In the genomic region with DNA sequence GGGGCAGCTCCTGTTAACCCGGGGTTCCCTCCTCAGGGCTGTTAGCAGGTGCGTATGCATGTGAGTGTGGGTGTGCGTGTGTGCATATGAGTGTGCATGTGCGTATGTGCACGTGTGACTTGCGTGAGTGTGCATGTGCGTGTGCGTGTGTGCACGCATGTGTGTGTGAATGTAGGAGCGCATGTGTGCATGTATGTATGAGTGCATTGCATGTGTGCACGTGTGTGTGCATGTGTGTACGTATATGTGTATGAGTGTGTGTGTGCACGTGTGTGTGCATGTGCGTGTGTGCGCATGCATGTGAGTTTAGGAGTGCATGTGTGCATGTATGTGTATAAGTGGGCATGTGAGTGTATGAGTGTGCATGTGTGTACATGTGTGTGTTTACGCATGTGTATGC, we compare ENCODE assay signal across 26 cellular contexts. TPM values are rescaled to one million over a fixed set of nuclear protein-coding genes. Genes with fewer than 3 reads are reported as not detected.
A peak's percentile ranks its signal among the peaks of the same experiment; 100 is the strongest.
DNase-seq lines count a peak whose midpoint lies in the region; ATAC-seq and TF ChIP-seq lines count a peak whose summit lies in the region.
"Had no signal": no experiment of that assay in that cellular context is flagged by ENCODE, and none has a peak within 500 bp of the region (broad histone marks: within the 10 kb centered on the region; RNA-seq: fewer than 3 reads in every experiment).

No MANE protein-coding gene starts in this region.

- H3K27me3 Mint-ChIP-seq in activated CD4-positive, alpha-beta T cell treated with anti-CD3 and anti-CD28 coated beads, Interleukin-2, amount 10 ng/mL, durations not matched to agents 7 days and 5 days, result no peaks in the 10 kb centered on the region
- no peaks in the 10 kb centered on the region for H3K27me3 Mint-ChIP-seq in activated CD8-positive, alpha-beta T cell treated with anti-CD3 and anti-CD28 coated beads for 36 hours
- no peaks in the 10 kb centered on the region for H3K27me3 Mint-ChIP-seq in stimulated activated memory B cell treated with anti-CD40 and anti-IgM and Interleukin-4, amounts not matched to agents 10 μg/mL and 1 μg/mL and 100 μg/mL, for 72 hours
- no peaks in the 10 kb centered on the region for H3K27me3 Mint-ChIP-seq in chondrocyte (ENCODE audit: low read depth)

- no peak overlapping the region for H4K8ac ChIP-seq in mesendoderm (ENCODE audit: low read depth, low read length)

- no peak for ATAC-seq in activated CD8-positive, alpha-beta T cell treated with anti-CD3 and anti-CD28 coated beads for 36 hours
- ATAC-seq in stimulated activated memory B cell treated with anti-CD40 and anti-IgM and Interleukin-4, amounts not matched to agents 10 μg/mL and 1 μg/mL and 100 μg/mL, for 72 hours, result no peak
- ATAC-seq in Right ventricle myocardium inferior, result no peak
- ATAC-seq: esophagus mucosa, gastrocnemius medialis, SK-N-SH treated with all-trans-retinoic acid at 6 μM for 48 hours had no signal

- no peaks in the 10 kb centered on the region for H3K36me3 Mint-ChIP-seq in activated CD4-positive, alpha-beta T cell treated with anti-CD3 and anti-CD28 coated beads, Interleukin-2, amount 10 ng/mL, durations not matched to agents 7 days and 5 days (ENCODE audit: low read depth)
- no peaks in the 10 kb centered on the region for H3K36me3 Mint-ChIP-seq in activated CD8-positive, alpha-beta T cell treated with anti-CD3 and anti-CD28 coated beads for 36 hours (ENCODE audit: low read depth)
- no peaks in the 10 kb centered on the region for H3K36me3 Mint-ChIP-seq in stimulated activated memory B cell treated with anti-CD40 and anti-IgM and Interleukin-4, amounts not matched to agents 10 μg/mL and 1 μg/mL and 100 μg/mL, for 72 hours
- no peaks in the 10 kb centered on the region for H3K36me3 Mint-ChIP-seq in chondrocyte (ENCODE audit: low read depth)

- no peak overlapping the region for H3K4me3 Mint-ChIP-seq in activated CD4-positive, alpha-beta T cell treated with anti-CD3 and anti-CD28 coated beads, Interleukin-2, amount 10 ng/mL, durations not matched to agents 7 days and 5 days
- no peak overlapping the region for H3K4me3 Mint-ChIP-seq in activated CD8-positive, alpha-beta T cell treated with anti-CD3 and anti-CD28 coated beads for 36 hours
- H3K4me3 Mint-ChIP-seq in stimulated activated memory B cell treated with anti-CD40 and anti-IgM and Interleukin-4, amounts not matched to agents 10 μg/mL and 1 μg/mL and 100 μg/mL, for 72 hours, result no peak overlapping the region
- H3K4me3 Mint-ChIP-seq in chondrocyte (ENCODE audit: unreplicated experiment), result no peak overlapping the region

- no peak overlapping the region for H3K27ac ChIP-seq in mesendoderm (ENCODE audit: low read depth, low read length)
- H3K27ac ChIP-seq: ascending aorta, gastrocnemius medialis, neutrophil had no signal

- no peak overlapping the region for H4K5ac ChIP-seq in mesendoderm (ENCODE audit: low read length)

- H3K18ac ChIP-seq in mesendoderm (ENCODE audit: low read length), result no peak overlapping the region

- peak overlapping the region; percentile 73 for H3K27ac Mint-ChIP-seq in activated CD4-positive, alpha-beta T cell treated with anti-CD3 and anti-CD28 coated beads, Interleukin-2, amount 10 ng/mL, durations not matched to agents 7 days and 5 days
- H3K27ac Mint-ChIP-seq in activated CD8-positive, alpha-beta T cell treated with anti-CD3 and anti-CD28 coated beads for 36 hours, result peak overlapping the region; percentile 0
- peak overlapping the region; percentile 30 for H3K27ac Mint-ChIP-seq in stimulated activated memory B cell treated with anti-CD40 and anti-IgM and Interleukin-4, amounts not matched to agents 10 μg/mL and 1 μg/mL and 100 μg/mL, for 72 hours
- H3K27ac Mint-ChIP-seq in chondrocyte (ENCODE audit: unreplicated experiment), result no peak overlapping the region

- no peaks in the 10 kb centered on the region for H3K79me1 ChIP-seq in mesendoderm (ENCODE audit: low read length)

- no peak overlapping the region for H3K4me3 ChIP-seq in mesendoderm (ENCODE audit: low read length)
- H3K4me3 ChIP-seq: ascending aorta, gastrocnemius medialis, MG63 had no signal

- WGBS in mesendoderm (ENCODE audit: extremely low coverage, insufficient coverage, low lambda C conversion rate), result no CpG with 5 or more reads among the region's 16 CpGs

- no peak overlapping the region for H3K23ac ChIP-seq in mesendoderm (ENCODE audit: low read length)

- H2BK120ac ChIP-seq in mesendoderm (ENCODE audit: low read depth, low read length), result no peak overlapping the region

- no peak overlapping the region for H3K4ac ChIP-seq in mesendoderm (ENCODE audit: low read depth, low read length)

- peaks cover 1% of the 10 kb centered on the region for H3K36me3 ChIP-seq in mesendoderm (ENCODE audit: control insufficient read depth, insufficient read depth, low read length)
- H3K36me3 ChIP-seq: ascending aorta, gastrocnemius medialis, MG63, neutrophil had no signal

- CTCF ChIA-PET in activated CD4-positive, alpha-beta T cell treated with anti-CD3 and anti-CD28 coated beads, Interleukin-2, amount 10 ng/mL, durations not matched to agents 7 days and 5 days (lab: Charles Lee), result interaction anchor here (0.8 kb wide), 1 partner anchor 13 kb away, joined by 3 read pairs; no protein-coding TSS in a partner anchor
- CTCF ChIA-PET in activated CD8-positive, alpha-beta T cell treated with anti-CD3 and anti-CD28 coated beads for 36 hours (lab: Charles Lee), result no interaction called here

- DNase-seq in activated CD4-positive, alpha-beta T cell treated with anti-CD3 and anti-CD28 coated beads, Interleukin-2, amount 10 ng/mL, durations not matched to agents 7 days and 5 days, result no peak
- no peak for DNase-seq in activated CD4-positive, alpha-beta T cell treated with anti-CD3 and anti-CD28 coated beads, Interleukin-2, amount 50 U/mL, for 48 hours
- DNase-seq in activated CD8-positive, alpha-beta T cell treated with anti-CD3 and anti-CD28 coated beads for 36 hours, result no peak
- DNase-seq in mesendoderm, result no peak
- no peak for DNase-seq in Right ventricle myocardium inferior (ENCODE audit: missing footprints)
- DNase-seq in posterior vena cava (ENCODE audit: low spot score), result no peak
- no peak for DNase-seq in chondrocyte (ENCODE audit: low spot score)
- DNase-seq: activated CD4-positive, alpha-beta T cell treated with anti-CD3 and anti-CD28 coated beads, Interleukin-2, amount 50 U/mL, for 1 hour; activated naive CD4-positive, alpha-beta T cell; activated T-cell treated with anti-CD3 and anti-CD28 coated beads for 4 hours; C1 segment of cervical spinal cord; cerebellar nuclear complex; effector CD8-positive, alpha-beta T cell; gastrocnemius medialis; mammary epithelial cell; MG63; NCI-H1436 treated with DMSO at 0.1 percent for 48 hours; NCI-H2171 treated with DMSO at 0.1 percent for 48 hours; NCI-H526 treated with DMSO at 0.1 percent for 48 hours; RPMI8226; stimulated activated CD4-positive, alpha-beta T cell treated with anti-CD3 and anti-CD28 coated beads, Interleukin-4, amount 100 ng/mL, for 24 hours had no signal

- H3K79me2 ChIP-seq in mesendoderm (ENCODE audit: control insufficient read depth, insufficient read depth, low read length), result no peaks in the 10 kb centered on the region

- H2BK5ac ChIP-seq in mesendoderm (ENCODE audit: low read length), result no peak overlapping the region

- intact Hi-C loops in activated CD8-positive, alpha-beta T cell treated with anti-CD3 and anti-CD28 coated beads for 36 hours (cut with micrococcal nuclease), result no loop called here
- intact Hi-C loops in Right ventricle myocardium inferior (cut with DNase I) (no loop called here), posterior vena cava (cut with DNase I) (no loop called here)

- peaks cover 5% of the 10 kb centered on the region for H3K9me3 Mint-ChIP-seq in activated CD4-positive, alpha-beta T cell treated with anti-CD3 and anti-CD28 coated beads, Interleukin-2, amount 10 ng/mL, durations not matched to agents 7 days and 5 days
- no peaks in the 10 kb centered on the region for H3K9me3 Mint-ChIP-seq in activated CD8-positive, alpha-beta T cell treated with anti-CD3 and anti-CD28 coated beads for 36 hours
- H3K9me3 Mint-ChIP-seq in stimulated activated memory B cell treated with anti-CD40 and anti-IgM and Interleukin-4, amounts not matched to agents 10 μg/mL and 1 μg/mL and 100 μg/mL, for 72 hours, result no peaks in the 10 kb centered on the region
- H3K9me3 Mint-ChIP-seq in chondrocyte (ENCODE audit: low read depth), result no peaks in the 10 kb centered on the region

- peaks cover 27% of the 10 kb centered on the region for H3K4me1 Mint-ChIP-seq in activated CD4-positive, alpha-beta T cell treated with anti-CD3 and anti-CD28 coated beads, Interleukin-2, amount 10 ng/mL, durations not matched to agents 7 days and 5 days
- peaks cover 21% of the 10 kb centered on the region for H3K4me1 Mint-ChIP-seq in activated CD8-positive, alpha-beta T cell treated with anti-CD3 and anti-CD28 coated beads for 36 hours (ENCODE audit: low read depth)
- H3K4me1 Mint-ChIP-seq in stimulated activated memory B cell treated with anti-CD40 and anti-IgM and Interleukin-4, amounts not matched to agents 10 μg/mL and 1 μg/mL and 100 μg/mL, for 72 hours, result peaks cover 27% of the 10 kb centered on the region
- peaks cover 27% of the 10 kb centered on the region for H3K4me1 Mint-ChIP-seq in chondrocyte (ENCODE audit: low read depth)

- no peak for TF ChIP-seq CTCF in activated CD8-positive, alpha-beta T cell treated with anti-CD3 and anti-CD28 coated beads for 36 hours (IDR thresholded peaks at IDR 0.05)
- no peak for TF ChIP-seq CTCF in chondrocyte (IDR thresholded peaks at IDR 0.05)

- peak overlapping the region; percentile 30 for H2AK5ac ChIP-seq in mesendoderm (ENCODE audit: low read length)

- H3K4me1 ChIP-seq in mesendoderm (ENCODE audit: control insufficient read depth, low read depth, low read length), result peaks cover 7% of the 10 kb centered on the region
- H3K4me1 ChIP-seq: ascending aorta, gastrocnemius medialis had no signal

- H3K4me2 ChIP-seq in mesendoderm (ENCODE audit: low read length), result no peak overlapping the region

- no peak overlapping the region for H3K9ac ChIP-seq in mesendoderm (ENCODE audit: low read length)

- H2BK15ac ChIP-seq in mesendoderm (replicated peaks; ENCODE audit: low read depth), result no peak overlapping the region

- no peak overlapping the region for H3K56ac ChIP-seq in mesendoderm (ENCODE audit: low read length)

- POLR2A ChIA-PET in activated CD4-positive, alpha-beta T cell treated with anti-CD3 and anti-CD28 coated beads, Interleukin-2, amount 10 ng/mL, durations not matched to agents 7 days and 5 days (lab: Charles Lee), result no interaction called here
- POLR2A ChIA-PET in activated CD8-positive, alpha-beta T cell treated with anti-CD3 and anti-CD28 coated beads for 36 hours (lab: Charles Lee), result interaction anchor here (1.2 kb wide), 1 partner anchor 33 kb away, joined by 3 read pairs; no protein-coding TSS in a partner anchor

- H3K27me3 ChIP-seq in mesendoderm (ENCODE audit: insufficient read depth, low read length, poor library complexity), result no peaks in the 10 kb centered on the region
- H3K27me3 ChIP-seq: ascending aorta, gastrocnemius medialis, MG63, neutrophil had no signal

RNA-seq across cellular contexts. Expression of a gene that starts 44.8 kb away (rescaled TPM):
- 1 to 10 TPM; 8.1 to 9.3 TPM for total RNA-seq in activated CD4-positive, alpha-beta T cell treated with anti-CD3 and anti-CD28 coated beads, Interleukin-2, amount 10 ng/mL, durations not matched to agents 7 days and 5 days
- 1 to 10 TPM; 6.0 to 6.6 TPM for total RNA-seq in activated CD8-positive, alpha-beta T cell treated with anti-CD3 and anti-CD28 coated beads for 36 hours
- polyA plus RNA-seq in mesendoderm (2013, experiment 1 of 2), result 4.0 TPM
- 3.9 TPM for polyA plus RNA-seq in mesendoderm (2013, experiment 2 of 2)
- total RNA-seq in Right ventricle myocardium inferior, result 22.3 TPM
- 10 to 100 TPM; 10.4 to 16.1 TPM for total RNA-seq in posterior vena cava
- 9.9 to 13.9 TPM (median 13.2 TPM) in 3 replicates for total RNA-seq in chondrocyte
